In genomic region chr3:27642796-27643195, GRCh38 we compare ENCODE assay signal across 2 cellular contexts.
TF ChIP-seq lines count a peak whose summit lies in the region.

No MANE protein-coding gene starts in this region.

TF ChIP-seq in GM23338, 12 proteins besides CTCF, POLR2A, EP300 and RAD21:
- TF ChIP-seq ZNF462 (CRISPR knock-in tag; IDR thresholded peaks at IDR 0.05), result no peak
- TF ChIP-seq NANOG (IDR thresholded peaks at IDR 0.05; ENCODE audit: borderline replicate concordance), result no peak
- TF ChIP-seq REST (IDR thresholded peaks at IDR 0.05; ENCODE audit: unreplicated experiment), result no peak
- TF ChIP-seq JUNB (IDR thresholded peaks at IDR 0.05; ENCODE audit: unreplicated experiment), result no peak
- no peak for TF ChIP-seq EZH2phosphoT487 (IDR thresholded peaks at IDR 0.05; ENCODE audit: unreplicated experiment)
- TF ChIP-seq POLR2AphosphoS5 (IDR thresholded peaks at IDR 0.05; ENCODE audit: low read depth), result no peak
- TF ChIP-seq ZNF331 (CRISPR knock-in tag; IDR thresholded peaks at IDR 0.05; ENCODE audit: low read depth), result no peak
- TF ChIP-seq STAT1 (IDR thresholded peaks at IDR 0.05; ENCODE audit: unreplicated experiment), result no peak
- TF ChIP-seq ZNF114 (CRISPR knock-in tag; IDR thresholded peaks at IDR 0.05), result no peak
- no peak for TF ChIP-seq EZH2 (IDR thresholded peaks at IDR 0.05; ENCODE audit: low read depth, unreplicated experiment)
- TF ChIP-seq CREB1 (CRISPR knock-in tag; IDR thresholded peaks at IDR 0.05; ENCODE audit: low read depth), result no peak
- no peak for TF ChIP-seq ETS1 (IDR thresholded peaks at IDR 0.05)
TF ChIP-seq in GM23338: peak in this region for 0.

TF ChIP-seq in H1, 55 proteins besides CTCF, POLR2A, EP300 and RAD21:
- TF ChIP-seq FOSL1 (IDR thresholded peaks at IDR 0.05; ENCODE audit: insufficient read depth, low read depth, low read length), result no peak
- no peak for TF ChIP-seq BCL11A (IDR thresholded peaks at IDR 0.05; ENCODE audit: low read depth in 2 of 2, low read length in 2 of 2)
- no peak for TF ChIP-seq SIN3A (conservative IDR thresholded peaks at IDR 0.05 in 1 of 2, IDR thresholded peaks at IDR 0.05 in 1 of 2; ENCODE audit: low read depth in 1 of 2, low read length in 2 of 2)
- no peak for TF ChIP-seq EZH2 (IDR thresholded peaks at IDR 0.05; ENCODE audit: low read depth, low read length, severe bottlenecking)
- TF ChIP-seq TAF7 (optimal IDR thresholded peaks at IDR 0.05; ENCODE audit: borderline replicate concordance, low read depth, low read length), result no peak
- no peak for TF ChIP-seq MAFK (IDR thresholded peaks at IDR 0.05; ENCODE audit: low read depth, low read length)
- no peak for TF ChIP-seq KDM4A (IDR thresholded peaks at IDR 0.05; ENCODE audit: low read depth, low read length, severe bottlenecking)
- TF ChIP-seq BACH1 (IDR thresholded peaks at IDR 0.05; ENCODE audit: low read length), result no peak
- TF ChIP-seq NRF1 (IDR thresholded peaks at IDR 0.05; ENCODE audit: low read depth, low read length), result no peak
- no peak for TF ChIP-seq BRCA1 (IDR thresholded peaks at IDR 0.05; ENCODE audit: low read depth, low read length)
- TF ChIP-seq KDM1A (IDR thresholded peaks at IDR 0.05; ENCODE audit: borderline replicate concordance, low read length), result no peak
- TF ChIP-seq EGR1 (IDR thresholded peaks at IDR 0.05; ENCODE audit: borderline replicate concordance, low read depth, low read length), result no peak
